ENCODE assay signal across 1 cellular context in genomic region chr13:97334690-97335089, GRCh38.
TF ChIP-seq lines count a peak whose summit lies in the region.

No MANE protein-coding gene starts in this region.

TF ChIP-seq in IMR-90, 13 proteins besides CTCF, POLR2A, EP300 and RAD21 (continued from another document):
- TF ChIP-seq MAZ (IDR thresholded peaks at IDR 0.05; ENCODE audit: borderline replicate concordance, low read depth, low read length) (no peak), MAFK (IDR thresholded peaks at IDR 0.05; ENCODE audit: low read depth, low read length) (no peak), CHD1 (IDR thresholded peaks at IDR 0.05; ENCODE audit: low read depth, low read length) (no peak)
